In the genomic region with DNA sequence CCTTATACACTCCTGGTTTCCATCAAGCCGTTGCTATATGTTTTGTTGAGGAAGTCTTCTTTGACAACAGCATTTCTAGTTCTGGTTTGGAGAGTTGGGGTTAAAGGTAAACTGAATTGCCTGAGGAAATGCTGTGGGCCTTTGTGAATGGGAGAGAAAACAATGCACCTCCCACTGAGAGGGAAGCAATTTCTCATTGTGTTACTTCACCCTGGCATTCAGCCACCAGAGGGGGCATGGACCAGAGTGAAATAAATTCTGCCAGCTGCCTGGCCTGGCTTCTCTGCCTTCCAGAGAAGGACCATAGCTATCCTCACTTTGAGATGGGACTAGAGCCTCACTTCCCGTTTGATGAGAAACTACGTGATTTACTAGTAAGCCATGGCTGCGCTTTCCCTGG, we compare ENCODE assay signal across 8 cellular contexts.
DNase-seq lines count a peak whose midpoint lies in the region; ATAC-seq and TF ChIP-seq lines count a peak whose summit lies in the region.

No MANE protein-coding gene starts in this region.

- ATAC-seq in HG02852 (IDR thresholded peaks at IDR 0.05; ENCODE audit: unreplicated experiment) (no peak), natural killer cell (no peak)

- peak; percentile 54 for DNase-seq in activated CD8-positive, alpha-beta memory T cell treated with anti-CD3 and anti-CD28 coated beads for 24 hours
- DNase-seq in activated CD8-positive, alpha-beta memory T cell treated with anti-CD3 and anti-CD28 coated beads, Interleukin-2, amount 50 U/mL, for 4 hours, result no peak
- peak; percentile 54 for DNase-seq in NCI-H1105 (lab: John Stamatoyannopoulos, UW)
- DNase-seq in T-helper 9 cell, result peak; percentile 1
- DNase-seq in foreskin melanocyte, result peak; percentile 24
- DNase-seq in skeletal muscle cell (ENCODE audit: low read depth), result peak; percentile 26
- no peak for DNase-seq in natural killer cell

- H3K9me3 Mint-ChIP-seq in natural killer cell, result peaks cover 0 to 2% of the 10 kb centered on the region in 2 donors

- H3K4me3 ChIP-seq in skeletal muscle cell (ENCODE audit: low read depth, low read length), result no peak overlapping the region

- no peak overlapping the region for H3K4me3 Mint-ChIP-seq in natural killer cell

- no peak for TF ChIP-seq CTCF in natural killer cell (IDR thresholded peaks at IDR 0.05)

- H3K27ac Mint-ChIP-seq in natural killer cell, result no peak overlapping the region

- H3K27me3 Mint-ChIP-seq in natural killer cell (ENCODE audit: low read depth in 2 of 2), result no peaks in the 10 kb centered on the region

- H3K36me3 Mint-ChIP-seq in natural killer cell, result no peaks in the 10 kb centered on the region

- no peaks in the 10 kb centered on the region for H3K4me1 Mint-ChIP-seq in natural killer cell

- intact Hi-C loops in natural killer cell (cut with micrococcal nuclease), result no loop called here

Comparison
In these comparisons a context has a peak if more than half of its experiments do, and no peak if none do; other contexts are left out.
1. DNase-seq: peak in activated CD8-positive, alpha-beta memory T cell treated with anti-CD3 and anti-CD28 coated beads for 24 hours (single experiment), NCI-H1105 (single experiment), T-helper 9 cell (single experiment), foreskin melanocyte (single experiment) and skeletal muscle cell (single experiment); none in activated CD8-positive, alpha-beta memory T cell treated with anti-CD3 and anti-CD28 coated beads, Interleukin-2, amount 50 U/mL, for 4 hours (single experiment) and natural killer cell (single experiment).